ENCODE assay signal across 8 cellular contexts in genomic region chr19:7069042-7069903, GRCh38. TPM values are rescaled to one million over a fixed set of nuclear protein-coding genes. Genes with fewer than 3 reads are reported as not detected.
DNase-seq lines count a peak whose midpoint lies in the region; ATAC-seq, FAIRE-seq and TF ChIP-seq lines count a peak whose summit lies in the region.

Gene ZNF557 (plus strand): TSS chr19:7069703. CDS start chr19:7075075, 5,372 bp downstream.

- BruUV-seq in endothelial cell of umbilical vein (replicated peaks; lab: Mats Ljungman, UMichigan), result no TSS peak

- H3K36me3 ChIP-seq in OCI-LY1 (ENCODE audit: insufficient read depth, low read length) (peaks cover 31% of the 10 kb centered on the region), endothelial cell of umbilical vein (ENCODE audit: control insufficient read depth in 2 of 2, extremely low read depth in 1 of 2, insufficient read depth in 2 of 2, low read length in 2 of 2) (peaks cover 8% of the 10 kb centered on the region in 2 experiments)

- no peaks in the 10 kb centered on the region for H3K9me1 ChIP-seq in endothelial cell of umbilical vein (replicated peaks; ENCODE audit: control insufficient read depth, extremely low read depth, insufficient read depth, low read length)

- H3K9me2 ChIP-seq in OCI-LY1 (ENCODE audit: low read depth, low read length), result no peaks in the 10 kb centered on the region

- dilution Hi-C loops in endothelial cell of umbilical vein (cut with MboI; ENCODE audit: extremely low pct_ligation_motif_present, low sequenced_read_pairs), result no loop called here

- POLR2A ChIA-PET in endothelial cell of umbilical vein (lab: Charles Lee), result interaction anchor here (0.7 to 1.8 kb wide), 2 partner anchors 30 to 547 kb away, joined by 3 to 15 read pairs; no protein-coding TSS in a partner anchor

- H3K9me3 ChIP-seq in OCI-LY1 (ENCODE audit: low read length) (no peaks in the 10 kb centered on the region), endothelial cell of umbilical vein (replicated peaks; ENCODE audit: control insufficient read depth, insufficient read depth, low read length) (no peaks in the 10 kb centered on the region)

- FAIRE-seq in D721Med (lab: Jason Lieb, UNC) (no peak), endothelial cell of umbilical vein (lab: Jason Lieb, UNC) (peak; percentile 90)

- H4K20me1 ChIP-seq in OCI-LY1 (ENCODE audit: insufficient read depth, low read length) (no peaks in the 10 kb centered on the region), endothelial cell of umbilical vein (replicated peaks; ENCODE audit: control insufficient read depth, extremely low read depth, insufficient read depth, low read length) (no peaks in the 10 kb centered on the region)

- peak; percentile 63 for TF ChIP-seq POLR2A in endothelial cell of umbilical vein (IDR thresholded peaks at IDR 0.05; ENCODE audit: low read depth, low read length)

- peak; percentile 90 for ATAC-seq in GM21515 (IDR thresholded peaks at IDR 0.05; ENCODE audit: unreplicated experiment)

- H3K4me3 ChIP-seq in OCI-LY1 (ENCODE audit: low read depth, low read length, poor library complexity, severe bottlenecking) (peak within 1 kb of the TSS; percentile 91), endothelial cell of umbilical vein (replicated peaks in 1 of 3; ENCODE audit: insufficient read depth in 1 of 3, low read depth in 1 of 3, low read length in 3 of 3) (peak within 1 kb of the TSS; percentile 72 to 94 (median 79))

- TF ChIP-seq CTCF in D721Med (IDR thresholded peaks at IDR 0.05; ENCODE audit: insufficient read depth, missing control alignments), result no peak
- no peak for TF ChIP-seq CTCF in OCI-LY1 (IDR thresholded peaks at IDR 0.05; ENCODE audit: low read length)
- no peak for TF ChIP-seq CTCF in endothelial cell of umbilical vein (IDR thresholded peaks at IDR 0.05; ENCODE audit: extremely low read depth in 1 of 2, insufficient read depth in 1 of 2, low read depth in 1 of 2, low read length in 2 of 2)

- H3K79me2 ChIP-seq in OCI-LY1 (ENCODE audit: insufficient read depth, low read length) (peaks cover 11% of the 10 kb centered on the region), endothelial cell of umbilical vein (ENCODE audit: control insufficient read depth, insufficient read depth, low read length) (peaks cover 9% of the 10 kb centered on the region)

- H3K9ac ChIP-seq in OCI-LY1 (ENCODE audit: low read length) (peak within 1 kb of the TSS; percentile 85), endothelial cell of umbilical vein (replicated peaks; ENCODE audit: extremely low read depth, insufficient read depth, low read length) (peak within 1 kb of the TSS; percentile 64)

- intact Hi-C loops in endothelial cell of umbilical vein (cut with micrococcal nuclease), result loop anchor here (1.0 kb wide), 1 partner anchor 30 kb away; no protein-coding TSS in a partner anchor

- CTCF ChIA-PET in endothelial cell of umbilical vein (lab: Charles Lee), result interaction anchor here (0.6 to 1.2 kb wide), 4 partner anchors 30 to 127 kb away, joined by 3 to 7 read pairs (median 6); no protein-coding TSS in a partner anchor

- H2AFZ ChIP-seq in OCI-LY1 (ENCODE audit: low read length) (peak within 1 kb of the TSS; percentile 56), endothelial cell of umbilical vein (ENCODE audit: low read depth, low read length) (peak within 1 kb of the TSS; percentile 98)

- H3K27ac ChIP-seq in OCI-LY1 (ENCODE audit: low read depth, low read length, poor library complexity, severe bottlenecking) (peak within 1 kb of the TSS; percentile 80), endothelial cell of umbilical vein (ENCODE audit: insufficient read depth, low read depth, low read length) (peak within 1 kb of the TSS; percentile 46)

- no peaks in the 10 kb centered on the region for H3F3A ChIP-seq in OCI-LY1 (ENCODE audit: insufficient read depth, low read length)

- peaks cover 12% of the 10 kb centered on the region for H3K4me1 ChIP-seq in OCI-LY1 (ENCODE audit: insufficient read depth, low read length, severe bottlenecking)
- peaks cover 7% of the 10 kb centered on the region for H3K4me1 ChIP-seq in endothelial cell of umbilical vein (ENCODE audit: control insufficient read depth, extremely low read depth, insufficient read depth, low read length)

- H3K4me2 ChIP-seq in OCI-LY1 (ENCODE audit: low read length), result peak within 1 kb of the TSS; percentile 80
- peak within 1 kb of the TSS; percentile 86 for H3K4me2 ChIP-seq in endothelial cell of umbilical vein (ENCODE audit: insufficient read depth, low read length)

- H3K27me3 ChIP-seq in OCI-LY1 (ENCODE audit: insufficient read depth, low read length), result no peaks in the 10 kb centered on the region
- H3K27me3 ChIP-seq in endothelial cell of umbilical vein (ENCODE audit: control insufficient read depth in 2 of 2, insufficient read depth in 2 of 2, low read length in 2 of 2), result no peaks in the 10 kb centered on the region

- DNase-seq in D721Med (ENCODE audit: insufficient read length, low spot score), result peak; percentile 70
- peak; percentile 77 for DNase-seq in HuH-7 (ENCODE audit: low spot score)
- DNase-seq in activated CD8-positive, alpha-beta memory T cell treated with anti-CD3 and anti-CD28 coated beads, Interleukin-2, amount 50 U/mL, for 48 hours, result peak; percentile 97
- peak; percentile 97 for DNase-seq in endothelial cell of umbilical vein (ENCODE audit: low read depth, low spot score)
- peak; percentile 96 for DNase-seq in midbrain (lab: John Stamatoyannopoulos, UW)
- DNase-seq in stimulated activated CD8-positive, alpha-beta memory T cell treated with anti-CD3 and anti-CD28 coated beads, Interleukin-15, amount 100 ng/mL, for 48 hours (ENCODE audit: low read depth in 2 of 2), result peak; percentile 95 to 96

TF ChIP-seq in endothelial cell of umbilical vein, 7 proteins besides CTCF, POLR2A, EP300 and RAD21:
- TF ChIP-seq POLR2AphosphoS5 (IDR thresholded peaks at IDR 0.05; ENCODE audit: insufficient read depth, low read depth, low read length) (peak; percentile 87), FOS (IDR thresholded peaks at IDR 0.05; ENCODE audit: borderline replicate concordance, insufficient read depth, low read length) (no peak)

RNA-seq across cellular contexts. Expression of gene ZNF557, which starts in this region (rescaled TPM):
- total RNA-seq in endothelial cell of umbilical vein, result 8.0 and 9.1 TPM in 2 replicates
- 1.7 and 1.9 TPM in 2 replicates for polyA plus RNA-seq in endothelial cell of umbilical vein
- 2.1 and 2.5 TPM in 2 replicates for polyA plus RNA-seq in endothelial cell of umbilical vein (2011; cell fraction: cytosol; rRNA removed)
- polyA plus RNA-seq in endothelial cell of umbilical vein (2011; cell fraction: nucleus; rRNA removed), result 4.6 and 5.0 TPM in 2 replicates
- polyA plus RNA-seq in endothelial cell of umbilical vein (2012), result 2.8 and 3.9 TPM in 2 replicates
- polyA minus RNA-seq in endothelial cell of umbilical vein, result 12.3 and 13.2 TPM in 2 replicates
- polyA minus RNA-seq in endothelial cell of umbilical vein (2011; cell fraction: cytosol; rRNA and poly(A)+ RNA removed), result 13.3 TPM
- 7.8 and 11.6 TPM in 2 replicates for polyA minus RNA-seq in endothelial cell of umbilical vein (2011; cell fraction: nucleus; rRNA and poly(A)+ RNA removed)

Comparison
In these comparisons a context has a peak if more than half of its experiments do, and no peak if none do; other contexts are left out.
1. Peak in every context shown above with its lines: DNase-seq, ATAC-seq, H3K4me3 ChIP-seq and H3K27ac ChIP-seq.